ENCODE assay signal across 8 cellular contexts in genomic region chr15:63601727-63602185, GRCh38. TPM values are rescaled to one million over a fixed set of nuclear protein-coding genes. Genes with fewer than 3 reads are reported as not detected.
DNase-seq lines count a peak whose midpoint lies in the region; ATAC-seq and TF ChIP-seq lines count a peak whose summit lies in the region.

No MANE protein-coding gene starts in this region.

- ATAC-seq in activated naive CD8-positive, alpha-beta T cell treated with anti-CD3 and anti-CD28 coated beads, Interleukin-2, amount 50 U/mL, for 24 hours, result no peak
- ATAC-seq in left lung (no peak), HG03025 (IDR thresholded peaks at IDR 0.05; ENCODE audit: low FRiP score, unreplicated experiment) (no peak), HG03175 (IDR thresholded peaks at IDR 0.05; ENCODE audit: unreplicated experiment) (no peak)

- H3K9me3 ChIP-seq in left lung (no peaks in the 10 kb centered on the region), thymus (ENCODE audit: control insufficient read depth) (no peaks in the 10 kb centered on the region)

- H3K27me3 ChIP-seq in left lung (no peaks in the 10 kb centered on the region), thymus (ENCODE audit: control insufficient read depth, insufficient read depth) (no peaks in the 10 kb centered on the region)

- H3K4me3 ChIP-seq in GM08714 (ENCODE audit: low read length) (peak overlapping the region; percentile 68), left lung (peak overlapping the region; percentile 57 to 62), thymus (ENCODE audit: low read length) (peak overlapping the region; percentile 56)

- no peaks in the 10 kb centered on the region for H3K9me3 Mint-ChIP-seq in activated naive CD8-positive, alpha-beta T cell treated with anti-CD3 and anti-CD28 coated beads, Interleukin-2, amount 50 U/mL, for 24 hours

- peaks cover 63% of the 10 kb centered on the region for H3K4me1 Mint-ChIP-seq in activated naive CD8-positive, alpha-beta T cell treated with anti-CD3 and anti-CD28 coated beads, Interleukin-2, amount 50 U/mL, for 24 hours

- H3K36me3 Mint-ChIP-seq in activated naive CD8-positive, alpha-beta T cell treated with anti-CD3 and anti-CD28 coated beads, Interleukin-2, amount 50 U/mL, for 24 hours (ENCODE audit: low read depth), result peaks cover 2% of the 10 kb centered on the region

- H3K36me3 ChIP-seq in left lung (peaks cover 0 to 5% of the 10 kb centered on the region in 2 donors), thymus (ENCODE audit: control insufficient read depth, insufficient read depth) (no peaks in the 10 kb centered on the region)

- no peak for TF ChIP-seq CTCF in left lung (IDR thresholded peaks at IDR 0.05)

- H3K27ac Mint-ChIP-seq in activated naive CD8-positive, alpha-beta T cell treated with anti-CD3 and anti-CD28 coated beads, Interleukin-2, amount 50 U/mL, for 24 hours, result peak overlapping the region; percentile 87

- H3K27me3 Mint-ChIP-seq in activated naive CD8-positive, alpha-beta T cell treated with anti-CD3 and anti-CD28 coated beads, Interleukin-2, amount 50 U/mL, for 24 hours, result no peaks in the 10 kb centered on the region

- intact Hi-C loops in left lung (cut with DNase I), result no loop called here

- H3K27ac ChIP-seq in left lung (peak overlapping the region; percentile 79 to 85), thymus (ENCODE audit: low read depth) (peak overlapping the region; percentile 67)

- WGBS in thymus, result 17% methylated on average over 8 of the region's 8 CpGs

- H3K4me3 Mint-ChIP-seq in activated naive CD8-positive, alpha-beta T cell treated with anti-CD3 and anti-CD28 coated beads, Interleukin-2, amount 50 U/mL, for 24 hours, result peak overlapping the region; percentile 91

- H3K4me1 ChIP-seq in left lung, result peaks cover 18 to 54% of the 10 kb centered on the region in 2 donors
- H3K4me1 ChIP-seq in thymus (ENCODE audit: control insufficient read depth, insufficient read depth, low read length), result peaks cover 21% of the 10 kb centered on the region

- DNase-seq in NCI-H1105 treated with DMSO at 0.1 percent for 48 hours (lab: John Stamatoyannopoulos, UW), result peak; percentile 78
- DNase-seq in activated naive CD8-positive, alpha-beta T cell treated with anti-CD3 and anti-CD28 coated beads, Interleukin-2, amount 50 U/mL, for 24 hours, result no peak
- DNase-seq in left lung, result no peak
- no peak for DNase-seq in GF-D8 (lab: John Stamatoyannopoulos, UW)

RNA-seq across cellular contexts. Expression of gene FBXL22, which starts 4.6 kb away (rescaled TPM):
- total RNA-seq in left lung, result 1 to 10 TPM; 2.3 to 4.4 TPM
- 0.68 TPM for polyA plus RNA-seq in thymus
